In the genomic region with DNA sequence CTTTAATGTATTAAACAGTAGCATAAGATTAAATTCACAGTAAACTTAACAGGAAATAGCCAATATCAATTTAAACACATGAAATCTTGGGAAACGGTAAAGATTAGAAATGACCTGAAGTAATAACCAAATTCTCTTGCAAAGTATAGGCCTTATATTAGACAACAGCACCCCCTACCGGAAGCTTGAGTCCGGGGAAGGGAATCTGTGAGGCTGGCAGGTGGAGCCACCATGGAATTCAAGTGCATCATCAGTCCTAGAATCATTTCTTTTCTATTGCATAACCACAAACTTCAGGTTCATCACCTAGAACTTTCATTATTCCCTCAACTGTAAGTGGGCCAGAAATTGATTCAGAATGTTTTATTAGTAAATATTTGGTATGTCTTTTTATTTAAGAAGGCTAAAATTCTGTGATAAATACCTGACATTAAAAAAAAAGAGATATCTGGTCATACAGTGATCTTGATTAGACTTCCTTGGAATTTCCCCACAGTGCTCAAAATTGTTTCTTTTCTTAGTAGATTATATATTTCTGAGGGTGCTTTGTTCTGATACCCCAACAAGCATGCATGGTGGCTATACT, we compare ENCODE assay signal across 9 cellular contexts. TPM values are rescaled to one million over a fixed set of nuclear protein-coding genes. Genes with fewer than 3 reads are reported as not detected.
DNase-seq lines count a peak whose midpoint lies in the region; ATAC-seq and TF ChIP-seq lines count a peak whose summit lies in the region.
"Had no signal": no experiment of that assay in that cellular context is flagged by ENCODE, and none has a peak within 500 bp of the region (broad histone marks: within the 10 kb centered on the region; RNA-seq: fewer than 3 reads in every experiment).

No MANE protein-coding gene starts in this region.

- TF ChIP-seq CTCF in GM12865 (IDR thresholded peaks at IDR 0.05; ENCODE audit: insufficient read depth, low read depth, low read length, missing control alignments) = peak; percentile 69

- peak; percentile 82 for DNase-seq in GM12865 (ENCODE audit: low read depth)
- DNase-seq in NCI-H526 (lab: John Stamatoyannopoulos, UW) = peak; percentile 65 to 87
- peak; percentile 71 to 75 for DNase-seq in activated CD4-positive, alpha-beta T cell treated with anti-CD3 and anti-CD28 coated beads, Interleukin-2, amount 50 U/mL, for 48 hours
- DNase-seq in ecto neural progenitor cell (ENCODE audit: low spot score) = peak; percentile 78
- DNase-seq in lung microvascular endothelial cell (ENCODE audit: low read depth in 2 of 2) = peak; percentile 81 to 86
- peak; percentile 22 for DNase-seq in stimulated activated CD8-positive, alpha-beta memory T cell treated with anti-CD3 and anti-CD28 coated beads, Interleukin-15, amount 100 ng/mL, for 24 hours (ENCODE audit: low read depth)

- H3K4me3 ChIP-seq in GM12865 (ENCODE audit: low read depth, low read length) = no peak overlapping the region
- H3K4me3 ChIP-seq: skin epidermis had no signal

- ATAC-seq in HG03280 (IDR thresholded peaks at IDR 0.05; ENCODE audit: unreplicated experiment) = peak; percentile 72
- ATAC-seq in GM21825 (IDR thresholded peaks at IDR 0.05; ENCODE audit: unreplicated experiment) = no peak

RNA-seq across cellular contexts. Expression of gene AP5M1, which starts 48.6 kb away (rescaled TPM):
- 8.1 and 10.9 TPM in 2 replicates for total RNA-seq in lung microvascular endothelial cell

RNA-seq across cellular contexts. Expression of gene EXOC5, which starts 48.6 kb away (rescaled TPM):
- 22.4 and 25.2 TPM in 2 replicates for total RNA-seq in lung microvascular endothelial cell

Comparison
In these comparisons a context has a peak if more than half of its experiments do, and no peak if none do; other contexts are left out.
1. DNase-seq: peak in every context shown above with its lines; median percentile 84 in lung microvascular endothelial cell; 82 in GM12865; 78 in ecto neural progenitor cell; 76 in NCI-H526; 73 in activated CD4-positive, alpha-beta T cell treated with anti-CD3 and anti-CD28 coated beads, Interleukin-2, amount 50 U/mL, for 48 hours; 22 in stimulated activated CD8-positive, alpha-beta memory T cell treated with anti-CD3 and anti-CD28 coated beads, Interleukin-15, amount 100 ng/mL, for 24 hours.